Comparison of ENCODE assay signal across 7 cellular contexts in genomic region chr6:21467091-21467490, GRCh38.
"Had no signal": no experiment of that assay in that cellular context is flagged by ENCODE, and none has a peak within 500 bp of the region (broad histone marks: within the 10 kb centered on the region; RNA-seq: fewer than 3 reads in every experiment).

No MANE protein-coding gene starts in this region.

- DNase-seq: GM23248, GOT3, H7, HCEC 1CT, KBM-7 had no signal

- H3K36me3 Mint-ChIP-seq: IgD-negative memory B cell had no signal

- H3K27ac Mint-ChIP-seq: IgD-negative memory B cell had no signal

- H3K4me1 Mint-ChIP-seq: IgD-negative memory B cell had no signal

- H3K4me3 ChIP-seq: GM23248 had no signal

- H2AFZ ChIP-seq: GM23248 had no signal

- H3K9ac ChIP-seq: GM23248 had no signal

- H3K27ac ChIP-seq: GM23248, HL-60 had no signal

- H3K4me3 Mint-ChIP-seq: IgD-negative memory B cell had no signal
